ENCODE assay signal across 10 cellular contexts in genomic region chr4:141705747-141706377, GRCh38.
DNase-seq lines count a peak whose midpoint lies in the region; ATAC-seq lines count a peak whose summit lies in the region.
"Had no signal": no experiment of that assay in that cellular context is flagged by ENCODE, and none has a peak within 500 bp of the region (broad histone marks: within the 10 kb centered on the region; RNA-seq: fewer than 3 reads in every experiment).

No MANE protein-coding gene starts in this region.

- H3K4me3 Mint-ChIP-seq in T-cell: no peak overlapping the region

- ATAC-seq in GM19463 (IDR thresholded peaks at IDR 0.05; ENCODE audit: unreplicated experiment) (peak; percentile 40), HG02981 (IDR thresholded peaks at IDR 0.05; ENCODE audit: unreplicated experiment) (peak; percentile 70), T-cell (replicated peaks in 1 of 4) (no peak)
- ATAC-seq: activated CD4-positive, CD25-positive, alpha-beta regulatory T cell treated with anti-CD3 and anti-CD28 coated beads, Interleukin-2, amount 50 U/mL, for 24 hours had no signal

- no peaks in the 10 kb centered on the region for H3K27me3 Mint-ChIP-seq in T-cell

- peaks cover 4 to 8% (median 4%) of the 10 kb centered on the region in 3 donors for H3K9me3 Mint-ChIP-seq in T-cell

- H3K4me1 Mint-ChIP-seq in T-cell: peaks cover 0 to 22% (median 4%) of the 10 kb centered on the region in 3 donors

- DNase-seq in CD1c-positive myeloid dendritic cell (ENCODE audit: extremely low spot score): peak; percentile 58
- DNase-seq in MV-4-11 (lab: John Stamatoyannopoulos, UW): peak; percentile 72
- DNase-seq in NCI-H2227 treated with DMSO at 0.1 percent for 48 hours (lab: John Stamatoyannopoulos, UW): no peak
- DNase-seq in T-cell: no peak
- no peak for DNase-seq in dedifferentiated amniotic fluid mesenchymal stem cell (ENCODE audit: extremely low spot score)
- no peak for DNase-seq in AML-193 (lab: John Stamatoyannopoulos, UW)
- DNase-seq: NCI-H1694 had no signal

- POLR2A ChIA-PET in T-cell (lab: Charles Lee): no interaction called here

- peaks cover 6% of the 10 kb centered on the region for H3K36me3 Mint-ChIP-seq in T-cell

- H3K27ac Mint-ChIP-seq in T-cell: no peak overlapping the region

- CTCF ChIA-PET in T-cell (lab: Charles Lee): no interaction called here

Comparison
In these comparisons a context has a peak if more than half of its experiments do, and no peak if none do; other contexts are left out.
1. DNase-seq: peak in CD1c-positive myeloid dendritic cell (single experiment) and MV-4-11 (single experiment); none in NCI-H2227 treated with DMSO at 0.1 percent for 48 hours (single experiment), T-cell (0 of 34), dedifferentiated amniotic fluid mesenchymal stem cell (single experiment) and AML-193 (0 of 2).
2. ATAC-seq: peak in GM19463 (single experiment) and HG02981 (single experiment); none in T-cell (0 of 4).